In genomic region chr2:72825271-72826155, GRCh38 we compare ENCODE assay signal across 8 cellular contexts. TPM values are rescaled to one million over a fixed set of nuclear protein-coding genes. Genes with fewer than 3 reads are reported as not detected.
A peak's percentile ranks its signal among the peaks of the same experiment; 100 is the strongest.
DNase-seq lines count a peak whose midpoint lies in the region; ATAC-seq and FAIRE-seq lines count a peak whose summit lies in the region.

TSS of gene EXOC6B (minus strand) at chr2:72826033.

- peak; percentile 79 for FAIRE-seq in GM19239 (lab: Jason Lieb, UNC)

- H3K4me1 Mint-ChIP-seq in activated CD4-positive, alpha-beta T cell treated with anti-CD3 and anti-CD28 coated beads, Interleukin-2, amount 10 ng/mL, durations not matched to agents 7 days and 5 days = peaks cover 57% of the 10 kb centered on the region
- peaks cover 16% of the 10 kb centered on the region for H3K4me1 Mint-ChIP-seq in dendritic cell treated with granulocyte-macrophage colony-stimulating factor and Interleukin-4, amounts not matched to agents 40 ng/mL and 50 ng/mL, for 4 days (ENCODE audit: low read depth)

- peak within 1 kb of the TSS; percentile 84 for H3K4me3 Mint-ChIP-seq in activated CD4-positive, alpha-beta T cell treated with anti-CD3 and anti-CD28 coated beads, Interleukin-2, amount 10 ng/mL, durations not matched to agents 7 days and 5 days
- peak within 1 kb of the TSS; percentile 94 for H3K4me3 Mint-ChIP-seq in dendritic cell treated with granulocyte-macrophage colony-stimulating factor and Interleukin-4, amounts not matched to agents 40 ng/mL and 50 ng/mL, for 4 days

- H3K27me3 Mint-ChIP-seq in activated CD4-positive, alpha-beta T cell treated with anti-CD3 and anti-CD28 coated beads, Interleukin-2, amount 10 ng/mL, durations not matched to agents 7 days and 5 days = no peaks in the 10 kb centered on the region
- H3K27me3 Mint-ChIP-seq in dendritic cell treated with granulocyte-macrophage colony-stimulating factor and Interleukin-4, amounts not matched to agents 40 ng/mL and 50 ng/mL, for 4 days = peaks cover 15% of the 10 kb centered on the region

- POLR2A ChIA-PET in activated CD4-positive, alpha-beta T cell treated with anti-CD3 and anti-CD28 coated beads, Interleukin-2, amount 10 ng/mL, durations not matched to agents 7 days and 5 days (lab: Charles Lee) = no interaction called here

- ATAC-seq in HG03442 (IDR thresholded peaks at IDR 0.05; ENCODE audit: unreplicated experiment) = peak; percentile 94
- ATAC-seq in left lobe of liver = peak; percentile 99

- intact Hi-C loops in dendritic cell treated with granulocyte-macrophage colony-stimulating factor and Interleukin-4, amounts not matched to agents 40 ng/mL and 50 ng/mL, for 4 days (cut with micrococcal nuclease) = no loop called here

- DNase-seq in AML-193 (lab: John Stamatoyannopoulos, UW) (peak; percentile 51 to 68), GM19239 (ENCODE audit: insufficient read length, low spot score) (peak; percentile 68), NCI-H524 (lab: John Stamatoyannopoulos, UW) (peak; percentile 83 to 88), left lobe of liver (ENCODE audit: low spot score) (peak; percentile 93)
- peak; percentile 87 for DNase-seq in activated CD4-positive, alpha-beta T cell treated with anti-CD3 and anti-CD28 coated beads, Interleukin-2, amount 10 ng/mL, durations not matched to agents 7 days and 5 days
- peak; percentile 88 to 93 for DNase-seq in stimulated activated CD4-positive, alpha-beta T cell treated with anti-CD3 and anti-CD28 coated beads, Interleukin-2, amount 100 ng/mL, for 24 hours

- H3K9me3 Mint-ChIP-seq in activated CD4-positive, alpha-beta T cell treated with anti-CD3 and anti-CD28 coated beads, Interleukin-2, amount 10 ng/mL, durations not matched to agents 7 days and 5 days = no peaks in the 10 kb centered on the region
- H3K9me3 Mint-ChIP-seq in dendritic cell treated with granulocyte-macrophage colony-stimulating factor and Interleukin-4, amounts not matched to agents 40 ng/mL and 50 ng/mL, for 4 days = no peaks in the 10 kb centered on the region

- peak within 1 kb of the TSS; percentile 91 for H3K27ac Mint-ChIP-seq in activated CD4-positive, alpha-beta T cell treated with anti-CD3 and anti-CD28 coated beads, Interleukin-2, amount 10 ng/mL, durations not matched to agents 7 days and 5 days
- H3K27ac Mint-ChIP-seq in dendritic cell treated with granulocyte-macrophage colony-stimulating factor and Interleukin-4, amounts not matched to agents 40 ng/mL and 50 ng/mL, for 4 days = peak within 1 kb of the TSS; percentile 86

- CTCF ChIA-PET in activated CD4-positive, alpha-beta T cell treated with anti-CD3 and anti-CD28 coated beads, Interleukin-2, amount 10 ng/mL, durations not matched to agents 7 days and 5 days (lab: Charles Lee) = no interaction called here

- peaks cover 6% of the 10 kb centered on the region for H3K36me3 Mint-ChIP-seq in activated CD4-positive, alpha-beta T cell treated with anti-CD3 and anti-CD28 coated beads, Interleukin-2, amount 10 ng/mL, durations not matched to agents 7 days and 5 days (ENCODE audit: low read depth)
- peaks cover 18% of the 10 kb centered on the region for H3K36me3 Mint-ChIP-seq in dendritic cell treated with granulocyte-macrophage colony-stimulating factor and Interleukin-4, amounts not matched to agents 40 ng/mL and 50 ng/mL, for 4 days (ENCODE audit: low read depth)

RNA-seq across cellular contexts. Expression of gene EXOC6B, which starts in this region (rescaled TPM):
- 10 to 100 TPM; 14.8 to 16.4 TPM for total RNA-seq in activated CD4-positive, alpha-beta T cell treated with anti-CD3 and anti-CD28 coated beads, Interleukin-2, amount 10 ng/mL, durations not matched to agents 7 days and 5 days
- 9.1 TPM for total RNA-seq in left lobe of liver

Comparison
In these comparisons a context has a peak if more than half of its experiments do, and no peak if none do; other contexts are left out.
1. Peak in every context shown above with its lines: DNase-seq and ATAC-seq.